ENCODE assay signal across 9 cellular contexts in the genomic region with DNA sequence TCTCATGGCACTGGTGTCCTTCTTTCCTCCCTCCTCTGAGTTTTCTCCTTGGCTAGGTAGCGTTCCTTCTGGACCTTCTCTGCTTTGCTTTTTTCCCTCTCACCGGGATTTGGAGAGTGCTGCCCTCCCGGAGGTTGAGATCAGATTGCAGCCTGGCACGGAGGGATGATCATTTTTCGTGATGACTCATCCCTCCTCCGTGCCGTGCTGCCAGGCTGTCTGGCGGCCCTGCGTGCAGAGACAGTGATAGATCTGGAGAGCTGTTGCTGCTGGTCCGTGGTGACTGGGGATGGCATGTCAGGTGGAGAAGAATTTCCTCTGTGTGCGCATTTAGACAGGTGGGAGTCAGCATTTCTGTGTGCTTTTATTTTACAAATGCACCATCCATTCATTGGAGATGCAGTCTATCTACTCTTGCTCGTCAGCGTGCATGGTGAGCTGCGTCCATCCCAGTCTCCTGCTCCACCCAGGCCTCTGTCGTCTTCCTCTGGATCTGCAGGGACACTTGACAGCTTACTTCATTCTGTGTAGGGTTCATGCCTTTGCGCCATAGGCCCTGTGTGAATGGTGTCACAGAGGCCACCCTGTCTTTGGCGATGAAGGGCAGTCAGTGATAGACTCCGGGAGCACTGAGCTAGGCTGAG.
A peak's percentile ranks its signal among the peaks of the same experiment; 100 is the strongest.
DNase-seq lines count a peak whose midpoint lies in the region; ATAC-seq and TF ChIP-seq lines count a peak whose summit lies in the region.
"Had no signal": no experiment of that assay in that cellular context is flagged by ENCODE, and none has a peak within 500 bp of the region (broad histone marks: within the 10 kb centered on the region; RNA-seq: fewer than 3 reads in every experiment).

No MANE protein-coding gene starts in this region.

- TF ChIP-seq CTCF in adrenal gland (IDR thresholded peaks at IDR 0.05): peak in 2 of 6 experiments; percentile 18 to 32
- no peak for TF ChIP-seq CTCF in mesothelial cell of epicardium (IDR thresholded peaks at IDR 0.05; ENCODE audit: unreplicated experiment)

- no peaks in the 10 kb centered on the region for H3K4me1 ChIP-seq in adrenal gland (replicated peaks in 1 of 2)
- H3K4me1 ChIP-seq: heart left ventricle had no signal

- no peak overlapping the region for H3K4me3 ChIP-seq in adrenal gland
- H3K4me3 ChIP-seq: heart left ventricle had no signal

- H3K27ac ChIP-seq in adrenal gland: peak overlapping the region in 1 of 5 donors; percentile 41
- H3K27ac ChIP-seq: heart left ventricle had no signal

- DNase-seq in DMS79 (lab: John Stamatoyannopoulos, UW): peak; percentile 80
- peak; percentile 25 for DNase-seq in NCI-H187 treated with DMSO at 0.1 percent for 48 hours (lab: John Stamatoyannopoulos, UW)
- peak; percentile 55 to 84 (median 75) for DNase-seq in adrenal gland
- no peak for DNase-seq in mesothelial cell of epicardium (ENCODE audit: low spot score in 2 of 2, unreplicated experiment in 2 of 2)
- no peak for DNase-seq in stimulated activated CD4-positive, alpha-beta T cell treated with anti-CD3 and anti-CD28 coated beads, Interleukin-4, amount 100 ng/mL, for 4 hours
- DNase-seq: heart left ventricle had no signal

- no peaks in the 10 kb centered on the region for H3K9me3 Mint-ChIP-seq in mesothelial cell of epicardium

- H3K27ac Mint-ChIP-seq in mesothelial cell of epicardium: peak overlapping the region; percentile 89

- no peaks in the 10 kb centered on the region for H3K36me3 ChIP-seq in adrenal gland (replicated peaks in 1 of 2)
- H3K36me3 ChIP-seq: heart left ventricle had no signal

- peaks cover 15% of the 10 kb centered on the region for H3K4me1 Mint-ChIP-seq in mesothelial cell of epicardium

- intact Hi-C loops in adrenal gland (cut with DNase I): no loop called here

- ATAC-seq in HG02840 (IDR thresholded peaks at IDR 0.05; ENCODE audit: low FRiP score, unreplicated experiment) (no peak), HG02623 (IDR thresholded peaks at IDR 0.05; ENCODE audit: unreplicated experiment) (no peak), GM19351 (IDR thresholded peaks at IDR 0.05; ENCODE audit: unreplicated experiment) (no peak)

- H3K36me3 Mint-ChIP-seq in mesothelial cell of epicardium: peaks cover 3% of the 10 kb centered on the region

- no peak for TF ChIP-seq POLR2A in adrenal gland (IDR thresholded peaks at IDR 0.05)

- no peak overlapping the region for H3K4me3 Mint-ChIP-seq in mesothelial cell of epicardium

- H3K27me3 Mint-ChIP-seq in mesothelial cell of epicardium (ENCODE audit: low read depth): peaks cover 3% of the 10 kb centered on the region

- H3K9me3 ChIP-seq in adrenal gland (replicated peaks in 1 of 3): no peaks in the 10 kb centered on the region
- H3K9me3 ChIP-seq: heart left ventricle had no signal

- no peaks in the 10 kb centered on the region for H3K27me3 ChIP-seq in adrenal gland
- H3K27me3 ChIP-seq: heart left ventricle had no signal

- 48 to 57% (median 51%) methylated on average over 15 to 18 of the region's 18 CpGs for WGBS in adrenal gland, 4 donors

Comparison
In these comparisons a context has a peak if more than half of its experiments do, and no peak if none do; other contexts are left out.
1. DNase-seq: peak in DMS79 (single experiment), NCI-H187 treated with DMSO at 0.1 percent for 48 hours (single experiment) and adrenal gland (7 of 7); none in mesothelial cell of epicardium (0 of 2) and stimulated activated CD4-positive, alpha-beta T cell treated with anti-CD3 and anti-CD28 coated beads, Interleukin-4, amount 100 ng/mL, for 4 hours (0 of 2).